In genomic region chr2:177207101-177207500, GRCh38 we compare ENCODE assay signal across 12 cellular contexts. TPM values are rescaled to one million over a fixed set of nuclear protein-coding genes. Genes with fewer than 3 reads are reported as not detected.
DNase-seq lines count a peak whose midpoint lies in the region; ATAC-seq and TF ChIP-seq lines count a peak whose summit lies in the region.
"Had no signal": no experiment of that assay in that cellular context is flagged by ENCODE, and none has a peak within 500 bp of the region (broad histone marks: within the 10 kb centered on the region; RNA-seq: fewer than 3 reads in every experiment).

No MANE protein-coding gene starts in this region.

- peak; percentile 91 for ATAC-seq in GM18858 (IDR thresholded peaks at IDR 0.05; ENCODE audit: unreplicated experiment)
- ATAC-seq in GM19468 (IDR thresholded peaks at IDR 0.05; ENCODE audit: extremely low read depth, unreplicated experiment) = peak; percentile 41
- peak; percentile 54 for ATAC-seq in HG03039 (IDR thresholded peaks at IDR 0.05; ENCODE audit: unreplicated experiment)
- ATAC-seq: Panc1, psoas muscle had no signal

- H3K4me1 Mint-ChIP-seq in activated naive CD8-positive, alpha-beta T cell treated with anti-CD3 and anti-CD28 coated beads for 36 hours = peaks cover 29% of the 10 kb centered on the region
- peaks cover 13% of the 10 kb centered on the region for H3K4me1 Mint-ChIP-seq in progenitor cell of endocrine pancreas (ENCODE audit: low read depth)

- H3K4me1 ChIP-seq in Peyer's patch = peaks cover 0 to 5% (median 2%) of the 10 kb centered on the region in 4 donors

- DNase-seq in activated naive CD8-positive, alpha-beta T cell treated with anti-CD3 and anti-CD28 coated beads for 36 hours = no peak
- DNase-seq in RKO (ENCODE audit: low spot score) (no peak), progenitor cell of endocrine pancreas (ENCODE audit: low spot score, unreplicated experiment) (no peak), Peyer's patch (no peak)
- DNase-seq: activated naive CD4-positive, alpha-beta T cell treated with anti-CD3 and anti-CD28 coated beads, Interleukin-2, amount 10 ng/mL, durations not matched to agents 7 days and 5 days; H9; psoas muscle had no signal

- TF ChIP-seq POLR2A in Peyer's patch (IDR thresholded peaks at IDR 0.05) = no peak

- no peaks in the 10 kb centered on the region for H3K27me3 ChIP-seq in Peyer's patch

- no peaks in the 10 kb centered on the region for H3K9me3 Mint-ChIP-seq in activated naive CD8-positive, alpha-beta T cell treated with anti-CD3 and anti-CD28 coated beads for 36 hours
- H3K9me3 Mint-ChIP-seq in progenitor cell of endocrine pancreas (ENCODE audit: low read depth) = no peaks in the 10 kb centered on the region
- H3K9me3 Mint-ChIP-seq: activated naive CD4-positive, alpha-beta T cell treated with anti-CD3 and anti-CD28 coated beads, Interleukin-2, amount 10 ng/mL, durations not matched to agents 7 days and 5 days; H9 had no signal

- H3K4me3 ChIP-seq in Peyer's patch = no peak overlapping the region
- H3K4me3 ChIP-seq: coronary artery, psoas muscle had no signal

- no peaks in the 10 kb centered on the region for H3K36me3 ChIP-seq in Peyer's patch

- no peak overlapping the region for H3K27ac ChIP-seq in Peyer's patch
- H3K27ac ChIP-seq: coronary artery, psoas muscle had no signal

- H3K27me3 Mint-ChIP-seq in activated naive CD8-positive, alpha-beta T cell treated with anti-CD3 and anti-CD28 coated beads for 36 hours = peaks cover under 1% of the 10 kb centered on the region
- no peaks in the 10 kb centered on the region for H3K27me3 Mint-ChIP-seq in progenitor cell of endocrine pancreas
- H3K27me3 Mint-ChIP-seq: activated naive CD4-positive, alpha-beta T cell treated with anti-CD3 and anti-CD28 coated beads, Interleukin-2, amount 10 ng/mL, durations not matched to agents 7 days and 5 days had no signal

- H3K36me3 Mint-ChIP-seq in activated naive CD8-positive, alpha-beta T cell treated with anti-CD3 and anti-CD28 coated beads for 36 hours = peaks cover 19% of the 10 kb centered on the region
- no peaks in the 10 kb centered on the region for H3K36me3 Mint-ChIP-seq in progenitor cell of endocrine pancreas (ENCODE audit: insufficient read depth)

- TF ChIP-seq CTCF in progenitor cell of endocrine pancreas (IDR thresholded peaks at IDR 0.05; ENCODE audit: unreplicated experiment) (no peak), Peyer's patch (IDR thresholded peaks at IDR 0.05) (no peak)

- H3K27ac Mint-ChIP-seq in activated naive CD8-positive, alpha-beta T cell treated with anti-CD3 and anti-CD28 coated beads for 36 hours = peak overlapping the region; percentile 50
- H3K27ac Mint-ChIP-seq in progenitor cell of endocrine pancreas = no peak overlapping the region
- H3K27ac Mint-ChIP-seq: activated naive CD4-positive, alpha-beta T cell treated with anti-CD3 and anti-CD28 coated beads, Interleukin-2, amount 10 ng/mL, durations not matched to agents 7 days and 5 days had no signal

- no peak overlapping the region for H3K4me3 Mint-ChIP-seq in activated naive CD8-positive, alpha-beta T cell treated with anti-CD3 and anti-CD28 coated beads for 36 hours
- H3K4me3 Mint-ChIP-seq in progenitor cell of endocrine pancreas (ENCODE audit: low read depth) = no peak overlapping the region
- H3K4me3 Mint-ChIP-seq: activated naive CD4-positive, alpha-beta T cell treated with anti-CD3 and anti-CD28 coated beads, Interleukin-2, amount 10 ng/mL, durations not matched to agents 7 days and 5 days; H9 had no signal

- no peaks in the 10 kb centered on the region for H3K9me3 ChIP-seq in Peyer's patch
- H3K9me3 ChIP-seq: psoas muscle had no signal

RNA-seq across cellular contexts. Expression of gene HNRNPA3, which starts 5.5 kb away (rescaled TPM):
- 100 to 1,000 TPM; 253 to 254 TPM for total RNA-seq in activated naive CD8-positive, alpha-beta T cell treated with anti-CD3 and anti-CD28 coated beads for 36 hours
- total RNA-seq in progenitor cell of endocrine pancreas = 334 and 339 TPM in 2 replicates
- total RNA-seq in Peyer's patch = 100 to 1,000 TPM in 1 of 4 donors, 10 to 100 TPM in 3; 40.8 to 112 (median 60.5) TPM

RNA-seq across cellular contexts. Expression of gene NFE2L2, which starts 57.4 kb away (rescaled TPM):
- total RNA-seq in activated naive CD8-positive, alpha-beta T cell treated with anti-CD3 and anti-CD28 coated beads for 36 hours = 10 to 100 TPM; 68.3 to 70.3 TPM
- total RNA-seq in progenitor cell of endocrine pancreas (58.7 and 59.1 TPM in 2 replicates), Peyer's patch (100 to 1,000 TPM in 2 of 4 donors, 10 to 100 TPM in 2; 85.3 to 162 (median 108) TPM)

Comparison
In these comparisons a context has a peak if more than half of its experiments do, and no peak if none do; other contexts are left out.
1. ATAC-seq: peak in every context shown above with its lines; median percentile 91 in GM18858; 54 in HG03039; 41 in GM19468.